Comparison of ENCODE assay signal across 1 cellular context in genomic region chr12:117847371-117847770, GRCh38.
TF ChIP-seq lines count a peak whose summit lies in the region.

No MANE protein-coding gene starts in this region.

TF ChIP-seq in H1, 55 proteins besides CTCF, POLR2A, EP300 and RAD21 (continued from another document):
- TF ChIP-seq, protein P1, sequence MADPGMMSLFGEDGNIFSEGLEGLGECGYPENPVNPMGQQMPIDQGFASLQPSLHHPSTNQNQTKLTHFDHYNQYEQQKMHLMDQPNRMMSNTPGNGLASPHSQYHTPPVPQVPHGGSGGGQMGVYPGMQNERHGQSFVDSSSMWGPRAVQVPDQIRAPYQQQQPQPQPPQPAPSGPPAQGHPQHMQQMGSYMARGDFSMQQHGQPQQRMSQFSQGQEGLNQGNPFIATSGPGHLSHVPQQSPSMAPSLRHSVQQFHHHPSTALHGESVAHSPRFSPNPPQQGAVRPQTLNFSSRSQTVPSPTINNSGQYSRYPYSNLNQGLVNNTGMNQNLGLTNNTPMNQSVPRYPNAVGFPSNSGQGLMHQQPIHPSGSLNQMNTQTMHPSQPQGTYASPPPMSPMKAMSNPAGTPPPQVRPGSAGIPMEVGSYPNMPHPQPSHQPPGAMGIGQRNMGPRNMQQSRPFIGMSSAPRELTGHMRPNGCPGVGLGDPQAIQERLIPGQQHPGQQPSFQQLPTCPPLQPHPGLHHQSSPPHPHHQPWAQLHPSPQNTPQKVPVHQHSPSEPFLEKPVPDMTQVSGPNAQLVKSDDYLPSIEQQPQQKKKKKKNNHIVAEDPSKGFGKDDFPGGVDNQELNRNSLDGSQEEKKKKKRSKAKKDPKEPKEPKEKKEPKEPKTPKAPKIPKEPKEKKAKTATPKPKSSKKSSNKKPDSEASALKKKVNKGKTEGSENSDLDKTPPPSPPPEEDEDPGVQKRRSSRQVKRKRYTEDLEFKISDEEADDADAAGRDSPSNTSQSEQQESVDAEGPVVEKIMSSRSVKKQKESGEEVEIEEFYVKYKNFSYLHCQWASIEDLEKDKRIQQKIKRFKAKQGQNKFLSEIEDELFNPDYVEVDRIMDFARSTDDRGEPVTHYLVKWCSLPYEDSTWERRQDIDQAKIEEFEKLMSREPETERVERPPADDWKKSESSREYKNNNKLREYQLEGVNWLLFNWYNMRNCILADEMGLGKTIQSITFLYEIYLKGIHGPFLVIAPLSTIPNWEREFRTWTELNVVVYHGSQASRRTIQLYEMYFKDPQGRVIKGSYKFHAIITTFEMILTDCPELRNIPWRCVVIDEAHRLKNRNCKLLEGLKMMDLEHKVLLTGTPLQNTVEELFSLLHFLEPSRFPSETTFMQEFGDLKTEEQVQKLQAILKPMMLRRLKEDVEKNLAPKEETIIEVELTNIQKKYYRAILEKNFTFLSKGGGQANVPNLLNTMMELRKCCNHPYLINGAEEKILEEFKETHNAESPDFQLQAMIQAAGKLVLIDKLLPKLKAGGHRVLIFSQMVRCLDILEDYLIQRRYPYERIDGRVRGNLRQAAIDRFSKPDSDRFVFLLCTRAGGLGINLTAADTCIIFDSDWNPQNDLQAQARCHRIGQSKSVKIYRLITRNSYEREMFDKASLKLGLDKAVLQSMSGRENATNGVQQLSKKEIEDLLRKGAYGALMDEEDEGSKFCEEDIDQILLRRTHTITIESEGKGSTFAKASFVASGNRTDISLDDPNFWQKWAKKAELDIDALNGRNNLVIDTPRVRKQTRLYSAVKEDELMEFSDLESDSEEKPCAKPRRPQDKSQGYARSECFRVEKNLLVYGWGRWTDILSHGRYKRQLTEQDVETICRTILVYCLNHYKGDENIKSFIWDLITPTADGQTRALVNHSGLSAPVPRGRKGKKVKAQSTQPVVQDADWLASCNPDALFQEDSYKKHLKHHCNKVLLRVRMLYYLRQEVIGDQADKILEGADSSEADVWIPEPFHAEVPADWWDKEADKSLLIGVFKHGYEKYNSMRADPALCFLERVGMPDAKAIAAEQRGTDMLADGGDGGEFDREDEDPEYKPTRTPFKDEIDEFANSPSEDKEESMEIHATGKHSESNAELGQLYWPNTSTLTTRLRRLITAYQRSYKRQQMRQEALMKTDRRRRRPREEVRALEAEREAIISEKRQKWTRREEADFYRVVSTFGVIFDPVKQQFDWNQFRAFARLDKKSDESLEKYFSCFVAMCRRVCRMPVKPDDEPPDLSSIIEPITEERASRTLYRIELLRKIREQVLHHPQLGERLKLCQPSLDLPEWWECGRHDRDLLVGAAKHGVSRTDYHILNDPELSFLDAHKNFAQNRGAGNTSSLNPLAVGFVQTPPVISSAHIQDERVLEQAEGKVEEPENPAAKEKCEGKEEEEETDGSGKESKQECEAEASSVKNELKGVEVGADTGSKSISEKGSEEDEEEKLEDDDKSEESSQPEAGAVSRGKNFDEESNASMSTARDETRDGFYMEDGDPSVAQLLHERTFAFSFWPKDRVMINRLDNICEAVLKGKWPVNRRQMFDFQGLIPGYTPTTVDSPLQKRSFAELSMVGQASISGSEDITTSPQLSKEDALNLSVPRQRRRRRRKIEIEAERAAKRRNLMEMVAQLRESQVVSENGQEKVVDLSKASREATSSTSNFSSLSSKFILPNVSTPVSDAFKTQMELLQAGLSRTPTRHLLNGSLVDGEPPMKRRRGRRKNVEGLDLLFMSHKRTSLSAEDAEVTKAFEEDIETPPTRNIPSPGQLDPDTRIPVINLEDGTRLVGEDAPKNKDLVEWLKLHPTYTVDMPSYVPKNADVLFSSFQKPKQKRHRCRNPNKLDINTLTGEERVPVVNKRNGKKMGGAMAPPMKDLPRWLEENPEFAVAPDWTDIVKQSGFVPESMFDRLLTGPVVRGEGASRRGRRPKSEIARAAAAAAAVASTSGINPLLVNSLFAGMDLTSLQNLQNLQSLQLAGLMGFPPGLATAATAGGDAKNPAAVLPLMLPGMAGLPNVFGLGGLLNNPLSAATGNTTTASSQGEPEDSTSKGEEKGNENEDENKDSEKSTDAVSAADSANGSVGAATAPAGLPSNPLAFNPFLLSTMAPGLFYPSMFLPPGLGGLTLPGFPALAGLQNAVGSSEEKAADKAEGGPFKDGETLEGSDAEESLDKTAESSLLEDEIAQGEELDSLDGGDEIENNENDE (IDR thresholded peaks at IDR 0.05; ENCODE audit: insufficient replicate concordance, low read length): no peak
- TF ChIP-seq TCF12 (IDR thresholded peaks at IDR 0.05; ENCODE audit: low read depth, low read length) (no peak), SAP30 (IDR thresholded peaks at IDR 0.05; ENCODE audit: insufficient read depth, insufficient replicate concordance, low read length) (no peak), CBX5 (IDR thresholded peaks at IDR 0.05; ENCODE audit: low read depth, low read length) (no peak), SP1 (IDR thresholded peaks at IDR 0.05; ENCODE audit: low read depth, low read length) (no peak), BACH1 (IDR thresholded peaks at IDR 0.05; ENCODE audit: low read length) (no peak), SP2 (IDR thresholded peaks at IDR 0.05; ENCODE audit: low read length) (no peak), ASH2L (IDR thresholded peaks at IDR 0.05; ENCODE audit: low read length) (no peak), CHD1 (IDR thresholded peaks at IDR 0.05; ENCODE audit: low read depth, low read length) (no peak), PHF8 (conservative IDR thresholded peaks at IDR 0.05; ENCODE audit: low read depth, low read length) (no peak), POU5F1 (IDR thresholded peaks at IDR 0.05; ENCODE audit: low read depth, low read length) (no peak), RFX5 (IDR thresholded peaks at IDR 0.05; ENCODE audit: borderline replicate concordance, low read depth, low read length) (no peak), HDAC2 (IDR thresholded peaks at IDR 0.05; ENCODE audit: borderline replicate concordance in 1 of 2, low read depth in 2 of 2, low read length in 2 of 2) (no peak), POLR2AphosphoS5 (IDR thresholded peaks at IDR 0.05; ENCODE audit: low read depth, low read length) (no peak), HDAC6 (IDR thresholded peaks at IDR 0.05; ENCODE audit: low read depth, low read length) (no peak), EGR1 (IDR thresholded peaks at IDR 0.05; ENCODE audit: borderline replicate concordance, low read depth, low read length) (no peak), ATF2 (IDR thresholded peaks at IDR 0.05; ENCODE audit: low read length) (no peak)
